Comparison of ENCODE assay signal across 20 cellular contexts in genomic region chr19:55567708-55568328, GRCh38. TPM values are rescaled to one million over a fixed set of nuclear protein-coding genes. Genes with fewer than 3 reads are reported as not detected.
DNase-seq lines count a peak whose midpoint lies in the region; ATAC-seq, FAIRE-seq and TF ChIP-seq lines count a peak whose summit lies in the region.
"Had no signal": no experiment of that assay in that cellular context is flagged by ENCODE, and none has a peak within 500 bp of the region (broad histone marks: within the 10 kb centered on the region; RNA-seq: fewer than 3 reads in every experiment).

No MANE protein-coding gene starts in this region.

- H3K9ac ChIP-seq in K562 (ENCODE audit: insufficient read depth in 1 of 2, low read depth in 2 of 2, low read length in 2 of 2): no peak overlapping the region
- H3K9ac ChIP-seq: BLaER1, GM23248 had no signal

- no peaks in the 10 kb centered on the region; a peak in 2 of 5 replicates for H3K27me3 ChIP-seq in K562 (ENCODE audit: control insufficient read depth in 2 of 2, insufficient read depth in 2 of 2, low read length in 2 of 2)
- H3K27me3 ChIP-seq: BLaER1 had no signal

- no peaks in the 10 kb centered on the region for H3K36me3 ChIP-seq in HEK293 (ENCODE audit: control insufficient read depth in 2 of 2, insufficient read depth in 1 of 2, low read length in 2 of 2)
- no peaks in the 10 kb centered on the region for H3K36me3 ChIP-seq in K562 (ENCODE audit: control insufficient read depth, insufficient read depth, low read length)
- H3K36me3 ChIP-seq: BLaER1 had no signal

- H2AFZ ChIP-seq in K562 (ENCODE audit: low read depth, low read length): no peak overlapping the region
- H2AFZ ChIP-seq: GM23248 had no signal

- CTCF ChIA-PET in HEK293 (lab: Yijun Ruan, JAX): no interaction called here
- CTCF ChIA-PET in K562 (lab: Yijun Ruan, JAX; ENCODE audit: low intra/inter-chr PET ratio): no interaction called here
- CTCF ChIA-PET in HEK293T (lab: Yijun Ruan, JAX): no interaction called here

- H3K79me2 ChIP-seq in K562 (ENCODE audit: control insufficient read depth, insufficient read depth, low read length): no peaks in the 10 kb centered on the region

- H3K4me2 ChIP-seq in K562 (ENCODE audit: insufficient read depth, low read length): no peak overlapping the region
- H3K4me2 ChIP-seq: BLaER1 had no signal

- POLR2A ChIA-PET in HEK293 (lab: Yijun Ruan, JAX): no interaction called here
- POLR2A ChIA-PET in K562 (lab: Yijun Ruan, JAX): no interaction called here
- POLR2A ChIA-PET in HEK293T (lab: Yijun Ruan, JAX): interaction anchor here (0.6 kb wide), 1 partner anchor 13 kb away, joined by 3 read pairs; the partner anchor contains the start of gene ZNF579

- in situ Hi-C loops in K562 (cut with MboI): no loop called here

- no peaks in the 10 kb centered on the region for H3K9me1 ChIP-seq in K562 (ENCODE audit: control insufficient read depth, insufficient read depth, low read length)

- TF ChIP-seq CTCF in HEK293 (tag by site-specific recombination; IDR thresholded peaks at IDR 0.05) (no peak), K562 (IDR thresholded peaks at IDR 0.05 in 2 of 3, conservative IDR thresholded peaks at IDR 0.05 in 1 of 3; ENCODE audit: insufficient read depth in 2 of 3, low read depth in 1 of 3, low read length in 3 of 3) (no peak)

- intact Hi-C loops in K562 (cut with micrococcal nuclease): no loop called here

- TF ChIP-seq RAD21 in K562 (CRISPR knock-in tag; conservative IDR thresholded peaks at IDR 0.05 in 1 of 2, IDR thresholded peaks at IDR 0.05 in 1 of 2): no peak

- no peak for ATAC-seq in K562

- H3K27ac ChIP-seq in HEK293 (ENCODE audit: extremely low read depth, low read depth, low read length) (no peak overlapping the region), K562 (ENCODE audit: extremely low read depth, low read depth, low read length) (no peak overlapping the region)
- H3K27ac ChIP-seq: BLaER1, GM23248 had no signal

- no TSS peak for BruUV-seq in K562 (replicated peaks; lab: Mats Ljungman, UMichigan)

- DNase-seq in K562 (ENCODE audit: extremely low read depth in 1 of 4, low spot score in 3 of 4) (no peak), HEK293T (ENCODE audit: extremely low spot score) (no peak), NCI-H510A (lab: John Stamatoyannopoulos, UW) (no peak)
- DNase-seq: 8988T; CD4-positive, alpha-beta memory T cell; DMS153; DMS79; GDM1; GM23248; HCEC 1CT; KBM-7 had no signal

- no peaks in the 10 kb centered on the region for H4K20me1 ChIP-seq in K562 (replicated peaks; ENCODE audit: control insufficient read depth, insufficient read depth, low read length)
- H4K20me1 ChIP-seq: BLaER1 had no signal

- TF ChIP-seq POLR2A in K562 (conservative IDR thresholded peaks at IDR 0.05): no peak

- no peak overlapping the region for H3K4me3 ChIP-seq in HEK293 (ENCODE audit: low read depth, low read length)
- H3K4me3 ChIP-seq in K562: no peak overlapping the region
- H3K4me3 ChIP-seq: BLaER1, GM23248 had no signal

- no peak for TF ChIP-seq EP300 in K562 (IDR thresholded peaks at IDR 0.05; ENCODE audit: low read length)

- no peak for FAIRE-seq in K562 (lab: Jason Lieb, UNC)
- FAIRE-seq: GM12892, GM18507, H54 had no signal

- H3K9me3 ChIP-seq in HEK293 (ENCODE audit: control insufficient read depth, insufficient read depth, low read depth, low read length): no peaks in the 10 kb centered on the region
- no peaks in the 10 kb centered on the region for H3K9me3 ChIP-seq in K562 (replicated peaks; ENCODE audit: control insufficient read depth, insufficient read depth, low read depth, low read length)
- H3K9me3 ChIP-seq: BLaER1 had no signal

- no peaks in the 10 kb centered on the region for H3K4me1 ChIP-seq in HEK293 (ENCODE audit: control insufficient read depth, insufficient read depth, low read length)
- peaks cover 0 to 7% of the 10 kb centered on the region in 2 experiments; a peak in 3 of 5 replicates for H3K4me1 ChIP-seq in K562 (replicated peaks in 1 of 2; ENCODE audit: control insufficient read depth in 2 of 2, insufficient read depth in 2 of 2, low read length in 2 of 2)

RNA-seq across cellular contexts. Expression of gene ZNF579, which starts 12.8 kb away (rescaled TPM):
- 39.4 and 55.2 TPM in 2 replicates for total RNA-seq in K562 (2011; cell fraction: chromatin; rRNA removed; ENCODE audit: low replicate concordance)
- total RNA-seq in K562 (2011; cell fraction: nucleolus; rRNA removed): 10.7 TPM in 2 replicates
- total RNA-seq in K562 (2011; cell fraction: nucleoplasm; rRNA removed): 25.4 and 86.3 TPM in 2 replicates
- total RNA-seq in K562 (2014; rRNA removed) (3.8 and 5.9 TPM in 2 replicates), K562 (2014; rRNA removed; fragmentation: Illumina TruSeq; extraction: Trizol) (1.0 and 1.3 TPM in 2 replicates), K562 (2015; rRNA removed; fragmentation: Illumina TruSeq; extraction: Trizol) (1.2 and 1.3 TPM in 2 replicates), K562 (2021) (15.0 and 15.9 TPM in 2 replicates)
- polyA plus RNA-seq in K562 (2011; rRNA removed) (1.6 and 3.3 TPM in 2 replicates), K562 (2014; fragmentation: Illumina TruSeq; extraction: Trizol) (3.3 and 3.9 TPM in 2 replicates), K562 (2014; fragmentation: Nextera tagmentation; extraction: Ambion mirVana) (under 1 TPM; 0.06 to 0.08 TPM), K562 (2014; rRNA removed) (3.4 and 4.9 TPM in 2 replicates)
- polyA plus RNA-seq in K562 (2011; cell fraction: cytosol; rRNA removed): 3.0 and 6.5 TPM in 2 replicates
- polyA plus RNA-seq in K562 (2011; cell fraction: nucleus; rRNA removed): 17.0 and 20.1 TPM in 2 replicates
- polyA plus RNA-seq in K562 (2012): 6.7 and 9.7 TPM in 2 replicates
- polyA minus RNA-seq in K562 (2011; rRNA and poly(A)+ RNA removed): 3.0 and 4.6 TPM in 2 replicates
- 5.6 and 7.0 TPM in 2 replicates for polyA minus RNA-seq in K562 (2011; cell fraction: cytosol; rRNA and poly(A)+ RNA removed)
- polyA minus RNA-seq in K562 (2011; cell fraction: nucleus; rRNA and poly(A)+ RNA removed): 4.6 and 5.4 TPM in 2 replicates

RNA-seq across cellular contexts. Expression of gene SBK3, which starts 22.5 kb away (rescaled TPM):
- total RNA-seq in K562 (2011; cell fraction: chromatin; rRNA removed; ENCODE audit: low replicate concordance): 1.1 TPM in 1 of 2 replicates, not detected in the other
- 0.50 TPM in 1 of 2 replicates, not detected in the other for total RNA-seq in K562 (2011; cell fraction: nucleolus; rRNA removed)
- 0.44 TPM in 1 of 2 replicates, not detected in the other for total RNA-seq in K562 (2011; cell fraction: nucleoplasm; rRNA removed)
- total RNA-seq in K562 (2014; rRNA removed) (not detected in 2 replicates), K562 (2014; rRNA removed; fragmentation: Illumina TruSeq; extraction: Trizol) (not detected in 2 replicates), K562 (2015; rRNA removed; fragmentation: Illumina TruSeq; extraction: Trizol) (not detected in 2 replicates), K562 (2021) (0.13 TPM in 1 of 2 replicates, not detected in the other)
- polyA plus RNA-seq in K562 (2011; rRNA removed) (0.20 and 0.43 TPM in 2 replicates), K562 (2014; fragmentation: Illumina TruSeq; extraction: Trizol) (0.12 TPM in 1 of 2 replicates, not detected in the other), K562 (2014; fragmentation: Nextera tagmentation; extraction: Ambion mirVana) (not detected), K562 (2014; rRNA removed) (0.11 TPM in 1 of 2 replicates, not detected in the other)
- 0.19 and 3.0 TPM in 2 replicates for polyA plus RNA-seq in K562 (2011; cell fraction: cytosol; rRNA removed)
- polyA plus RNA-seq in K562 (2011; cell fraction: nucleus; rRNA removed): 2.0 TPM in 1 of 2 replicates, not detected in the other
- 0.23 and 0.43 TPM in 2 replicates for polyA plus RNA-seq in K562 (2012)
- 0.14 TPM in 1 of 2 replicates, not detected in the other for polyA minus RNA-seq in K562 (2011; rRNA and poly(A)+ RNA removed)
- 1.7 TPM in 1 of 2 replicates, not detected in the other for polyA minus RNA-seq in K562 (2011; cell fraction: cytosol; rRNA and poly(A)+ RNA removed)
- polyA minus RNA-seq in K562 (2011; cell fraction: nucleus; rRNA and poly(A)+ RNA removed): 1.2 TPM in 1 of 2 replicates, not detected in the other
- total RNA-seq: A673; CD4-positive, alpha-beta memory T cell; Daoy; GM23248 had no signal
- polyA plus RNA-seq: AG04450; CD14-positive monocyte; CD4-positive, alpha-beta memory T cell; GM23248 had no signal

RNA-seq across cellular contexts. Expression of gene SBK2, which starts 30.9 kb away (rescaled TPM):
- not detected in 2 replicates for total RNA-seq in K562 (2011; cell fraction: chromatin; rRNA removed; ENCODE audit: low replicate concordance)
- not detected in 2 replicates for total RNA-seq in K562 (2011; cell fraction: nucleolus; rRNA removed)
- total RNA-seq in K562 (2011; cell fraction: nucleoplasm; rRNA removed): not detected in 2 replicates
- total RNA-seq in K562 (2014; rRNA removed): not detected in 2 replicates
- total RNA-seq in K562 (2014; rRNA removed; fragmentation: Illumina TruSeq; extraction: Trizol): not detected in 2 replicates
- not detected in 2 replicates for total RNA-seq in K562 (2015; rRNA removed; fragmentation: Illumina TruSeq; extraction: Trizol)
- total RNA-seq in K562 (2021): not detected in 2 replicates
- not detected in 2 replicates for polyA plus RNA-seq in K562 (2011; rRNA removed)
- 0.09 TPM in 1 of 2 replicates, not detected in the other for polyA plus RNA-seq in K562 (2011; cell fraction: cytosol; rRNA removed)
- polyA plus RNA-seq in K562 (2011; cell fraction: nucleus; rRNA removed): 0.17 TPM in 1 of 2 replicates, not detected in the other
- not detected in 2 replicates for polyA plus RNA-seq in K562 (2012)
- polyA plus RNA-seq in K562 (2014; fragmentation: Illumina TruSeq; extraction: Trizol): not detected in 2 replicates
- not detected for polyA plus RNA-seq in K562 (2014; fragmentation: Nextera tagmentation; extraction: Ambion mirVana)
- polyA plus RNA-seq in K562 (2014; rRNA removed): not detected in 2 replicates
- polyA minus RNA-seq in K562 (2011; rRNA and poly(A)+ RNA removed): not detected in 2 replicates
- not detected in 2 replicates for polyA minus RNA-seq in K562 (2011; cell fraction: cytosol; rRNA and poly(A)+ RNA removed)
- polyA minus RNA-seq in K562 (2011; cell fraction: nucleus; rRNA and poly(A)+ RNA removed): not detected in 2 replicates
- total RNA-seq: A673; CD4-positive, alpha-beta memory T cell; Daoy; GM23248 had no signal
- polyA plus RNA-seq: CD14-positive monocyte; CD4-positive, alpha-beta memory T cell; GM23248 had no signal

RNA-seq across cellular contexts. Expression of gene FIZ1, which starts 31.5 kb away (rescaled TPM):
- total RNA-seq in K562 (2011; cell fraction: chromatin; rRNA removed; ENCODE audit: low replicate concordance): 4.3 and 8.7 TPM in 2 replicates
- total RNA-seq in K562 (2011; cell fraction: nucleolus; rRNA removed): 5.7 and 6.8 TPM in 2 replicates
- total RNA-seq in K562 (2011; cell fraction: nucleoplasm; rRNA removed): 6.9 and 7.8 TPM in 2 replicates
- 5.9 and 7.3 TPM in 2 replicates for total RNA-seq in K562 (2014; rRNA removed)
- 2.3 and 3.2 TPM in 2 replicates for total RNA-seq in K562 (2014; rRNA removed; fragmentation: Illumina TruSeq; extraction: Trizol)
- 4.7 and 5.5 TPM in 2 replicates for total RNA-seq in K562 (2015; rRNA removed; fragmentation: Illumina TruSeq; extraction: Trizol)
- total RNA-seq in K562 (2021): 14.4 and 17.5 TPM in 2 replicates
- 3.8 and 4.7 TPM in 2 replicates for polyA plus RNA-seq in K562 (2011; rRNA removed)
- polyA plus RNA-seq in K562 (2011; cell fraction: cytosol; rRNA removed): 3.5 and 7.4 TPM in 2 replicates
- polyA plus RNA-seq in K562 (2011; cell fraction: nucleus; rRNA removed): 7.6 and 10.7 TPM in 2 replicates
- 10.6 and 12.2 TPM in 2 replicates for polyA plus RNA-seq in K562 (2012)
- polyA plus RNA-seq in K562 (2014; fragmentation: Illumina TruSeq; extraction: Trizol): 8.7 TPM in 2 replicates
- polyA plus RNA-seq in K562 (2014; fragmentation: Nextera tagmentation; extraction: Ambion mirVana): under 1 TPM; 0.79 to 0.81 TPM
- 5.7 and 5.8 TPM in 2 replicates for polyA plus RNA-seq in K562 (2014; rRNA removed)
- polyA minus RNA-seq in K562 (2011; rRNA and poly(A)+ RNA removed): 2.1 and 3.1 TPM in 2 replicates
- polyA minus RNA-seq in K562 (2011; cell fraction: cytosol; rRNA and poly(A)+ RNA removed): 5.5 and 6.6 TPM in 2 replicates
- 2.8 and 3.4 TPM in 2 replicates for polyA minus RNA-seq in K562 (2011; cell fraction: nucleus; rRNA and poly(A)+ RNA removed)

RNA-seq across cellular contexts. Expression of gene ZNF524, which starts 32.3 kb away (rescaled TPM):
- total RNA-seq in K562 (2011; cell fraction: chromatin; rRNA removed; ENCODE audit: low replicate concordance): 3.2 and 12.0 TPM in 2 replicates
- total RNA-seq in K562 (2011; cell fraction: nucleolus; rRNA removed): 12.4 and 13.0 TPM in 2 replicates
- total RNA-seq in K562 (2011; cell fraction: nucleoplasm; rRNA removed): 7.3 and 7.5 TPM in 2 replicates
- total RNA-seq in K562 (2014; rRNA removed): 14.7 and 23.6 TPM in 2 replicates
- 0.55 and 1.2 TPM in 2 replicates for total RNA-seq in K562 (2014; rRNA removed; fragmentation: Illumina TruSeq; extraction: Trizol)
- 5.6 and 6.4 TPM in 2 replicates for total RNA-seq in K562 (2015; rRNA removed; fragmentation: Illumina TruSeq; extraction: Trizol)
- 15.6 and 16.7 TPM in 2 replicates for total RNA-seq in K562 (2021)
- polyA plus RNA-seq in K562 (2011; rRNA removed): 2.9 and 3.7 TPM in 2 replicates
- polyA plus RNA-seq in K562 (2011; cell fraction: cytosol; rRNA removed): 6.8 and 21.8 TPM in 2 replicates
- 9.0 and 14.1 TPM in 2 replicates for polyA plus RNA-seq in K562 (2011; cell fraction: nucleus; rRNA removed)
- 7.6 and 20.4 TPM in 2 replicates for polyA plus RNA-seq in K562 (2012)
- 1.4 and 5.4 TPM in 2 replicates for polyA plus RNA-seq in K562 (2014; fragmentation: Illumina TruSeq; extraction: Trizol)
- polyA plus RNA-seq in K562 (2014; fragmentation: Nextera tagmentation; extraction: Ambion mirVana): under 1 TPM; 0.08 to 0.10 TPM
- polyA plus RNA-seq in K562 (2014; rRNA removed): 13.1 and 14.4 TPM in 2 replicates
- 0.30 and 0.67 TPM in 2 replicates for polyA minus RNA-seq in K562 (2011; rRNA and poly(A)+ RNA removed)
- polyA minus RNA-seq in K562 (2011; cell fraction: cytosol; rRNA and poly(A)+ RNA removed): 5.1 and 7.1 TPM in 2 replicates
- polyA minus RNA-seq in K562 (2011; cell fraction: nucleus; rRNA and poly(A)+ RNA removed): 5.9 and 6.3 TPM in 2 replicates

Comparison
In these comparisons a context has a peak if more than half of its experiments do, and no peak if none do; other contexts are left out.
1. Of the 44 proteins assayed by ChIP-seq in both K562 and HEK293: peak only in K562: none; only in HEK293: ZBTB17 and ZNF311; in both: none; in neither: 42.